13 cellular contexts compared by ENCODE assay signal in the genomic region with DNA sequence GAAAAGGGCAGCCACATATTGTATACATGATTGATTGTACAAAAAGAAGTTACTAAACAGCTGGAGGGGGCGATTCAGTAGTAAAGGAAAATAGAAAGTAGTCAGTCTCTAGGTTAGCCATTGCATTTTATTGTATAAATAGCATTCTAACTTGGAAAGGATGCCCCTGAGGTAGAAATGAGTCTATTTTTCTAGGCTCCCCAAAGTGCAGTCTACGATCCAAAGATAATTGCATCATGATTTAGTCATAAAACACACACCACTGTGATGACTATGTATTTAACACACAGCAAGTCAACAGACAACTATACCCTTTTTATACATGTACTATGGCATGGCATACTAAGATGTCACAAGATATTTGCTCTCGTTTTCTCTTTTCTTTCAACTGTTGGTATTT.
DNase-seq lines count a peak whose midpoint lies in the region; ATAC-seq and TF ChIP-seq lines count a peak whose summit lies in the region.
"Had no signal": no experiment of that assay in that cellular context is flagged by ENCODE, and none has a peak within 500 bp of the region (broad histone marks: within the 10 kb centered on the region; RNA-seq: fewer than 3 reads in every experiment).

No MANE protein-coding gene starts in this region.

- no peak for TF ChIP-seq CTCF in fibroblast of the aortic adventitia (IDR thresholded peaks at IDR 0.05; ENCODE audit: insufficient read depth, low read length)

- no peak overlapping the region for H3K27ac Mint-ChIP-seq in activated T-helper 17 cell treated with anti-CD3 and anti-CD28 coated beads, Interleukin-2, amount 50 U/mL, for 72 hours
- H3K27ac Mint-ChIP-seq: B cell had no signal

- H3K4me3 ChIP-seq in fibroblast of the aortic adventitia (ENCODE audit: low read depth, low read length), result no peak overlapping the region
- H3K4me3 ChIP-seq: HAP-1 had no signal

- no peaks in the 10 kb centered on the region for H3K36me3 Mint-ChIP-seq in activated T-helper 17 cell treated with anti-CD3 and anti-CD28 coated beads, Interleukin-2, amount 50 U/mL, for 72 hours (ENCODE audit: low read depth)

- H3K4me3 Mint-ChIP-seq in activated T-helper 17 cell treated with anti-CD3 and anti-CD28 coated beads, Interleukin-2, amount 50 U/mL, for 72 hours, result no peak overlapping the region
- H3K4me3 Mint-ChIP-seq: B cell had no signal

- no peaks in the 10 kb centered on the region for H3K9me3 Mint-ChIP-seq in activated T-helper 17 cell treated with anti-CD3 and anti-CD28 coated beads, Interleukin-2, amount 50 U/mL, for 72 hours

- no peaks in the 10 kb centered on the region for H3K27me3 Mint-ChIP-seq in activated T-helper 17 cell treated with anti-CD3 and anti-CD28 coated beads, Interleukin-2, amount 50 U/mL, for 72 hours
- H3K27me3 Mint-ChIP-seq: B cell had no signal

- no peaks in the 10 kb centered on the region for H3K4me1 Mint-ChIP-seq in activated T-helper 17 cell treated with anti-CD3 and anti-CD28 coated beads, Interleukin-2, amount 50 U/mL, for 72 hours
- H3K4me1 Mint-ChIP-seq: B cell had no signal

- DNase-seq in A172 (ENCODE audit: low spot score) (peak; percentile 28), HS-5 (ENCODE audit: low read depth) (peak; percentile 44), fibroblast of the aortic adventitia (ENCODE audit: low read depth) (peak; percentile 75), NCI-H774 (lab: John Stamatoyannopoulos, UW) (no peak), mesenteric fat pad (ENCODE audit: low spot score) (no peak)
- no peak for DNase-seq in effector CD8-positive, alpha-beta T cell (lab: John Stamatoyannopoulos, UW)
- DNase-seq: activated CD4-positive, alpha-beta T cell treated with anti-CD3 and anti-CD28 coated beads for 48 hours; stimulated activated CD4-positive, alpha-beta T cell treated with anti-CD3 and anti-CD28 coated beads, Interleukin-4, amount 100 ng/mL, for 4 hours; stimulated activated naive CD4-positive, alpha-beta T cell treated with Interleukin-2 at 50 U/mL for 16 hours had no signal

- peak; percentile 9 for ATAC-seq in activated T-helper 17 cell treated with anti-CD3 and anti-CD28 coated beads, Interleukin-2, amount 50 U/mL, for 72 hours (replicated peaks)
- no peak for ATAC-seq in HG02759 (IDR thresholded peaks at IDR 0.05; ENCODE audit: unreplicated experiment)

Comparison
In these comparisons a context has a peak if more than half of its experiments do, and no peak if none do; other contexts are left out.
1. DNase-seq: peak in A172 (single experiment), HS-5 (single experiment) and fibroblast of the aortic adventitia (single experiment); none in effector CD8-positive, alpha-beta T cell (single experiment), NCI-H774 (single experiment) and mesenteric fat pad (single experiment).